Comparison of ENCODE assay signal across 10 cellular contexts in genomic region chr4:122826000-122826595, GRCh38. TPM values are rescaled to one million over a fixed set of nuclear protein-coding genes. Genes with fewer than 3 reads are reported as not detected.
DNase-seq lines count a peak whose midpoint lies in the region; ATAC-seq, FAIRE-seq and TF ChIP-seq lines count a peak whose summit lies in the region.
"Had no signal": no experiment of that assay in that cellular context is flagged by ENCODE, and none has a peak within 500 bp of the region (broad histone marks: within the 10 kb centered on the region; RNA-seq: fewer than 3 reads in every experiment).

No MANE protein-coding gene starts in this region.

- H3K27me3 ChIP-seq in adipocyte (replicated peaks; ENCODE audit: control insufficient read depth, insufficient read depth, low read length) (no peaks in the 10 kb centered on the region), HepG2 (ENCODE audit: control insufficient read depth in 1 of 2, insufficient read depth in 2 of 2, low read length in 2 of 2) (peaks cover 4 to 33% of the 10 kb centered on the region in 2 experiments)

- H3K9me3 ChIP-seq in adipocyte (ENCODE audit: control insufficient read depth, low read length) (no peaks in the 10 kb centered on the region), HepG2 (ENCODE audit: low read length) (no peaks in the 10 kb centered on the region)

- H3K4me3 Mint-ChIP-seq in T-helper 2 cell treated with Interferon-gamma antibody and Interleukin-4, amounts not matched to agents 5 μg/mL and 100 μg/mL, for 36 hours: peak overlapping the region; percentile 64

- H3K36me3 Mint-ChIP-seq in T-helper 2 cell treated with Interferon-gamma antibody and Interleukin-4, amounts not matched to agents 5 μg/mL and 100 μg/mL, for 36 hours (ENCODE audit: low read depth): no peaks in the 10 kb centered on the region

- DNase-seq in T-helper 2 cell treated with Interferon-gamma antibody and Interleukin-4, amounts not matched to agents 5 μg/mL and 100 μg/mL, for 36 hours (ENCODE audit: low spot score): no peak
- DNase-seq in T-helper 2 cell (no peak), adipocyte (ENCODE audit: low read depth) (no peak), HepG2 (ENCODE audit: low spot score) (no peak), substantia nigra (lab: John Stamatoyannopoulos, UW) (no peak), NCI-H345 treated with DMSO at 0.1 percent for 48 hours (lab: John Stamatoyannopoulos, UW; ENCODE audit: unreplicated experiment) (no peak), cerebellum (ENCODE audit: low spot score) (no peak)

- H3K9me3 Mint-ChIP-seq in T-helper 2 cell treated with Interferon-gamma antibody and Interleukin-4, amounts not matched to agents 5 μg/mL and 100 μg/mL, for 36 hours: no peaks in the 10 kb centered on the region

- BruUV-seq in HepG2 (replicated peaks; lab: Mats Ljungman, UMichigan): no TSS peak

- no peak for TF ChIP-seq POLR2A in HepG2 (IDR thresholded peaks at IDR 0.05; ENCODE audit: insufficient read depth in 1 of 2, low read depth in 2 of 2, low read length in 2 of 2)

- 46% methylated on average over 23 of the region's 23 CpGs for WGBS in HepG2 (ENCODE audit: low lambda C conversion rate)

- peaks cover 15% of the 10 kb centered on the region for H3K4me1 Mint-ChIP-seq in T-helper 2 cell treated with Interferon-gamma antibody and Interleukin-4, amounts not matched to agents 5 μg/mL and 100 μg/mL, for 36 hours (ENCODE audit: low read depth)

- FAIRE-seq in HepG2 (lab: Jason Lieb, UNC): no peak

- no peak overlapping the region for H3K27ac Mint-ChIP-seq in T-helper 2 cell treated with Interferon-gamma antibody and Interleukin-4, amounts not matched to agents 5 μg/mL and 100 μg/mL, for 36 hours

- H3K4me1 ChIP-seq in adipocyte (ENCODE audit: control insufficient read depth, insufficient read depth, low read length): peaks cover 36% of the 10 kb centered on the region
- peaks cover 12% of the 10 kb centered on the region for H3K4me1 ChIP-seq in HepG2 (ENCODE audit: insufficient read depth, low read length)

- ATAC-seq in HepG2 (no peak), GM21528 (IDR thresholded peaks at IDR 0.05; ENCODE audit: low FRiP score, unreplicated experiment) (no peak)

- POLR2A ChIA-PET in HepG2 (lab: Yijun Ruan, JAX): no interaction called here

- H4K20me1 ChIP-seq in HepG2 (ENCODE audit: insufficient read depth, low read length): no peaks in the 10 kb centered on the region; the same call in 1 of the 2 replicates

- no peak overlapping the region for H3K27ac ChIP-seq in HepG2 (ENCODE audit: extremely low read length, insufficient read depth, low read length)
- peak overlapping the region; percentile 23 for H3K27ac ChIP-seq in substantia nigra (ENCODE audit: low read depth, low read length, poor library complexity, severe bottlenecking)
- H3K27ac ChIP-seq: BLaER1 treated with 17β-estradiol and CSF1 and Interleukin-3, amounts not matched to agents 10 nM and 100 nM; VCaP had no signal

- TF ChIP-seq CTCF in HepG2 (CRISPR knock-in tag; IDR thresholded peaks at IDR 0.05): no peak

- intact Hi-C loops in HepG2 (cut with micrococcal nuclease; ENCODE audit: unreplicated experiment): loop anchor here (5.0 kb wide), 1 partner anchor 86 kb away; no protein-coding TSS in a partner anchor

- peaks cover 71% of the 10 kb centered on the region for H3K27me3 Mint-ChIP-seq in T-helper 2 cell treated with Interferon-gamma antibody and Interleukin-4, amounts not matched to agents 5 μg/mL and 100 μg/mL, for 36 hours (ENCODE audit: low read depth)

- H3K36me3 ChIP-seq in adipocyte (ENCODE audit: control insufficient read depth, insufficient read depth, low read length, severe bottlenecking): no peaks in the 10 kb centered on the region
- no peaks in the 10 kb centered on the region for H3K36me3 ChIP-seq in HepG2 (replicated peaks in 1 of 2; ENCODE audit: control insufficient read depth in 1 of 2, insufficient read depth in 2 of 2, low read length in 2 of 2)
- H3K36me3 ChIP-seq: BLaER1 treated with 17β-estradiol and CSF1 and Interleukin-3, amounts not matched to agents 10 nM and 100 nM had no signal

- no peak overlapping the region for H2AFZ ChIP-seq in HepG2 (ENCODE audit: low read length)

- peak overlapping the region; percentile 96 for H3K9ac ChIP-seq in adipocyte (ENCODE audit: low read length)
- no peak overlapping the region for H3K9ac ChIP-seq in HepG2 (ENCODE audit: insufficient read depth, low read depth, low read length)

- no peak for TF ChIP-seq RAD21 in HepG2 (CRISPR knock-in tag; IDR thresholded peaks at IDR 0.05)

- no peaks in the 10 kb centered on the region for H3K79me2 ChIP-seq in HepG2 (ENCODE audit: insufficient read depth, low read length)

- H3K4me3 ChIP-seq in adipocyte (ENCODE audit: low read length) (peak overlapping the region; percentile 87), HepG2 (replicated peaks in 1 of 3; ENCODE audit: insufficient read depth in 1 of 3, low read depth in 2 of 3, low read length in 3 of 3) (peak overlapping the region in 2 of 3 experiments; percentile 42 to 72; a peak in 3 of 6 replicates)

- CTCF ChIA-PET in HepG2 (lab: Yijun Ruan, JAX; ENCODE audit: low intra/inter-chr PET ratio, low total read pairs): no interaction called here

- H3K4me2 ChIP-seq in HepG2 (ENCODE audit: low read depth, low read length): no peak overlapping the region

- TF ChIP-seq EP300 in HepG2 (IDR thresholded peaks at IDR 0.05; ENCODE audit: low read depth in 2 of 2, low read length in 2 of 2) (no peak), HepG2 (CRISPR knock-in tag; IDR thresholded peaks at IDR 0.05; ENCODE audit: borderline replicate concordance) (no peak)

- in situ Hi-C loops in HepG2 (cut with HindIII; ENCODE audit: extremely low pct_ligation_motif_present, low pct_unique_long_range_greater_than_20kb): no loop called here

TF ChIP-seq in HepG2, 621 proteins besides CTCF, POLR2A, EP300 and RAD21:
- TF ChIP-seq ZNF205 (CRISPR knock-in tag; IDR thresholded peaks at IDR 0.05) (no peak), EZH2 (conservative IDR thresholded peaks at IDR 0.05; ENCODE audit: low read depth, low read length) (0 out of 2 replicates have a peak, but pooled peaks have one; percentile 60), CBX2 (IDR thresholded peaks at IDR 0.05; ENCODE audit: low read depth, low read length) (0 out of 2 replicates have a peak, but pooled peaks have one; percentile 65), CBX2 (CRISPR knock-in tag; IDR thresholded peaks at IDR 0.05; ENCODE audit: low read depth) (no peak)

RNA-seq across cellular contexts. Expression of gene FGF2, which starts 0.5 kb away (rescaled TPM):
- total RNA-seq in HepG2 (2016; rRNA removed; fragmentation: Illumina TruSeq; extraction: Trizol) (0.02 and 0.04 TPM in 2 replicates), cerebellum (12.1 TPM)
- not detected in 2 replicates for total RNA-seq in HepG2 (2016; cell fraction: cytosol; rRNA removed; fragmentation: Illumina TruSeq; extraction: Trizol; ENCODE audit: low read depth)
- 0.02 and 0.03 TPM in 2 replicates for total RNA-seq in HepG2 (2016; cell fraction: insoluble cytoplasmic fraction; rRNA removed; fragmentation: Illumina TruSeq; extraction: Trizol)
- total RNA-seq in HepG2 (2016; cell fraction: membrane; rRNA removed; fragmentation: Illumina TruSeq; extraction: Trizol): 0.03 TPM in 1 of 2 replicates, not detected in the other
- total RNA-seq in HepG2 (2016; cell fraction: nucleus; rRNA removed; fragmentation: Illumina TruSeq; extraction: Trizol): 0.09 TPM in 1 of 2 replicates, not detected in the other
- 0.01 TPM in 2 replicates for polyA plus RNA-seq in HepG2 (2011; rRNA removed)
- 0.01 and 0.03 TPM in 2 replicates for polyA plus RNA-seq in HepG2 (2011; cell fraction: cytosol; rRNA removed)
- polyA plus RNA-seq in HepG2 (2011; cell fraction: nucleus; rRNA removed): not detected in 2 replicates
- polyA plus RNA-seq in HepG2 (2012): 0.03 TPM in 1 of 2 replicates, not detected in the other
- not detected in 2 replicates for polyA plus RNA-seq in HepG2 (2016; cell fraction: cytosol; fragmentation: Illumina TruSeq; extraction: Trizol; ENCODE audit: low read depth)
- 0.11 TPM in 1 of 2 replicates, not detected in the other for polyA plus RNA-seq in HepG2 (2016; cell fraction: insoluble cytoplasmic fraction; fragmentation: Illumina TruSeq; extraction: Trizol; ENCODE audit: low read depth)
- polyA plus RNA-seq in HepG2 (2016; cell fraction: membrane; fragmentation: Illumina TruSeq; extraction: Trizol; ENCODE audit: low read depth): not detected in 2 replicates
- polyA plus RNA-seq in HepG2 (2016; cell fraction: nucleus; fragmentation: Illumina TruSeq; extraction: Trizol; ENCODE audit: insufficient read depth, low read depth): 0.07 TPM in 1 of 2 replicates, not detected in the other
- polyA minus RNA-seq in HepG2 (2011; rRNA and poly(A)+ RNA removed; ENCODE audit: low replicate concordance): 0.06 and 4.7 TPM in 2 replicates
- polyA minus RNA-seq in HepG2 (2011; cell fraction: cytosol; rRNA and poly(A)+ RNA removed): not detected in 2 replicates
- 0.12 TPM in 1 of 2 replicates, not detected in the other for polyA minus RNA-seq in HepG2 (2011; cell fraction: nucleus; rRNA and poly(A)+ RNA removed)

Comparison
In these comparisons a context has a peak if more than half of its experiments do, and no peak if none do; other contexts are left out.
1. RNA of gene FGF2, which starts 0.5 kb away (total RNA-seq): 12.1 TPM in cerebellum (single experiment); 0.02 to 0.09 TPM in HepG2; every median in the first group is over 10 times any median in the second.